Comparison of ENCODE assay signal across 8 cellular contexts in genomic region chr1:236604218-236605029, GRCh38. TPM values are rescaled to one million over a fixed set of nuclear protein-coding genes. Genes with fewer than 3 reads are reported as not detected.
A peak's percentile ranks its signal among the peaks of the same experiment; 100 is the strongest.
DNase-seq lines count a peak whose midpoint lies in the region; FAIRE-seq and TF ChIP-seq lines count a peak whose summit lies in the region.

Gene HEATR1 (minus strand): TSS chr1:236604516. CDS start chr1:236604095, 421 bp downstream.

- no peak within 1 kb of the TSS for H2BK12ac ChIP-seq in neuronal stem cell (ENCODE audit: low read length)

- no peak for TF ChIP-seq CTCF in subcutaneous adipose tissue (IDR thresholded peaks at IDR 0.05; ENCODE audit: low read depth)

- H3K23ac ChIP-seq in neuronal stem cell (ENCODE audit: low read depth, low read length, poor library complexity) = no peak within 1 kb of the TSS

- POLR2A ChIA-PET in HEK293T (lab: Yijun Ruan, JAX) = interaction anchor here (0.6 to 4.3 kb wide), 52 partner anchors 9 to 958 kb away, joined by 3 to 44 read pairs (median 4); partner anchors contain the start of genes ACTN2 and MTR

- H3K18ac ChIP-seq in neuronal stem cell (ENCODE audit: low read length) = peak within 1 kb of the TSS; percentile 86

- H3K4me2 ChIP-seq in neuronal stem cell (ENCODE audit: insufficient read depth, low read length, poor library complexity, severe bottlenecking) = peak within 1 kb of the TSS; percentile 75

- H4K91ac ChIP-seq in neuronal stem cell (ENCODE audit: low read depth, low read length, poor library complexity) = no peak within 1 kb of the TSS

- peaks cover 4% of the 10 kb centered on the region for H3K79me1 ChIP-seq in neuronal stem cell (ENCODE audit: low read depth, low read length)

- H3K9me3 ChIP-seq in neuronal stem cell (replicated peaks in 1 of 2; ENCODE audit: control insufficient read depth in 2 of 2, insufficient read depth in 1 of 2, low read depth in 1 of 2, low read length in 2 of 2) = no peaks in the 10 kb centered on the region

- no peak within 1 kb of the TSS for H2AK5ac ChIP-seq in neuronal stem cell (ENCODE audit: low read depth, low read length)

- in situ Hi-C loops in SK-MEL-5 (cut with HindIII; ENCODE audit: low pct_unique_long_range_greater_than_20kb, low sequenced_read_pairs) = no loop called here

- H4K8ac ChIP-seq in neuronal stem cell (ENCODE audit: low read depth, low read length) = no peak within 1 kb of the TSS

- H2AFZ ChIP-seq in neuronal stem cell (ENCODE audit: low read length) = peak within 1 kb of the TSS; percentile 92

- H3K36me3 ChIP-seq in neuronal stem cell (replicated peaks in 1 of 2; ENCODE audit: control insufficient read depth in 2 of 2, insufficient read depth in 2 of 2, low read length in 2 of 2) = peaks cover 2 to 30% of the 10 kb centered on the region in 2 donors

- CTCF ChIA-PET in HEK293T (lab: Yijun Ruan, JAX) = interaction anchor here (0.6 to 1.0 kb wide), 6 partner anchors 8 to 446 kb away, joined by 3 to 4 read pairs (median 3); no protein-coding TSS in a partner anchor

- H2BK5ac ChIP-seq in neuronal stem cell (ENCODE audit: low read length) = no peak within 1 kb of the TSS

- H3K4ac ChIP-seq in neuronal stem cell (ENCODE audit: low read length) = no peak within 1 kb of the TSS

- H3K27ac ChIP-seq in neuronal stem cell (replicated peaks; ENCODE audit: low read length) = peak within 1 kb of the TSS; percentile 34

- H2BK15ac ChIP-seq in neuronal stem cell (ENCODE audit: low read length) = no peak within 1 kb of the TSS

- peaks cover 1 to 5% of the 10 kb centered on the region in 2 donors for H3K4me1 ChIP-seq in neuronal stem cell (ENCODE audit: control insufficient read depth in 2 of 2, insufficient read depth in 1 of 2, low read depth in 1 of 2, low read length in 2 of 2)

- peak within 1 kb of the TSS; percentile 73 for H3K9ac ChIP-seq in neuronal stem cell (ENCODE audit: low read depth, low read length, poor library complexity)

- no peaks in the 10 kb centered on the region for H3K27me3 ChIP-seq in neuronal stem cell (ENCODE audit: control insufficient read depth in 3 of 3, insufficient read depth in 3 of 3, low read depth in 1 of 3, low read length in 3 of 3)

- no peak for FAIRE-seq in frontal cortex (lab: Jason Lieb, UNC)

- WGBS in neuronal stem cell (ENCODE audit: extremely low coverage in 2 of 2, insufficient read length in 2 of 2, insufficient replicate concordance in 1 of 2), 2 donors = no CpG with 5 or more reads among the region's 48 CpGs

- H2BK120ac ChIP-seq in neuronal stem cell (ENCODE audit: low read depth, low read length) = no peak within 1 kb of the TSS

- peak within 1 kb of the TSS; percentile 87 to 93 for H3K4me3 ChIP-seq in neuronal stem cell (ENCODE audit: low read length in 2 of 2)

- DNase-seq in GF-D8 (lab: John Stamatoyannopoulos, UW) (peak; percentile 69), HEK293T (ENCODE audit: extremely low spot score) (peak; percentile 97), MV-4-11 (lab: John Stamatoyannopoulos, UW) (peak; percentile 92), SK-MEL-5 (ENCODE audit: low read depth, low spot score) (peak; percentile 95), frontal cortex (ENCODE audit: low spot score in 2 of 2) (peak; percentile 60 to 78), neuronal stem cell (ENCODE audit: low spot score) (peak; percentile 88)
- peak; percentile 89 for DNase-seq in activated naive CD4-positive, alpha-beta T cell treated with Interleukin-2 at 50 U/mL for 16 hours

- no peak within 1 kb of the TSS for H3K14ac ChIP-seq in neuronal stem cell (ENCODE audit: low read length)

TF ChIP-seq in HEK293T, 16 proteins besides CTCF, POLR2A, EP300 and RAD21:
- no peak for TF ChIP-seq BHLHE40 (IDR thresholded peaks at IDR 0.05; ENCODE audit: borderline replicate concordance)
- no peak for TF ChIP-seq CTBP1 (IDR thresholded peaks at IDR 0.05; ENCODE audit: borderline replicate concordance)
- TF ChIP-seq ELF4 (IDR thresholded peaks at IDR 0.05) = peak; percentile 95
- TF ChIP-seq FOXM1 (IDR thresholded peaks at IDR 0.05; ENCODE audit: borderline replicate concordance) = no peak
- TF ChIP-seq FOXK2 (IDR thresholded peaks at IDR 0.05) = peak; percentile 60; the same call in 1 of the 2 replicates
- no peak for TF ChIP-seq FOXA1 (IDR thresholded peaks at IDR 0.05)
- TF ChIP-seq PKNOX1 (IDR thresholded peaks at IDR 0.05) = no peak
- peak; percentile 90 for TF ChIP-seq L3MBTL2 (conservative IDR thresholded peaks at IDR 0.05)

RNA-seq across cellular contexts. Expression of gene HEATR1, which starts in this region (rescaled TPM):
- total RNA-seq in SK-MEL-5 (2014; rRNA removed; shearing (Covaris generic)) = 43.3 and 47.4 TPM in 2 replicates
- polyA plus RNA-seq in SK-MEL-5 (2015; cell fraction: cytosol; rRNA removed) = 20.7 and 29.9 TPM in 2 replicates
- 60.1 and 60.2 TPM in 2 replicates for polyA plus RNA-seq in SK-MEL-5 (2015; cell fraction: nucleus; rRNA removed)
- total RNA-seq in frontal cortex (33.4 TPM), subcutaneous adipose tissue (10 to 100 TPM; 20.1 to 32.0 (median 25.3) TPM)
- 11.9 TPM for polyA plus RNA-seq in neuronal stem cell (2013, experiment 1 of 2)
- polyA plus RNA-seq in neuronal stem cell (2013, experiment 2 of 2) = 11.7 TPM

Comparison
In these comparisons a context has a peak if more than half of its experiments do, and no peak if none do; other contexts are left out.
1. Peak in every context shown above with its lines: DNase-seq, H3K4me3 ChIP-seq and H3K27ac ChIP-seq.